In genomic region chr4:168876106-168876505, GRCh38 we compare ENCODE assay signal across 22 cellular contexts.
DNase-seq lines count a peak whose midpoint lies in the region; ATAC-seq and TF ChIP-seq lines count a peak whose summit lies in the region.
"Had no signal": no experiment of that assay in that cellular context is flagged by ENCODE, and none has a peak within 500 bp of the region (broad histone marks: within the 10 kb centered on the region; RNA-seq: fewer than 3 reads in every experiment).

No MANE protein-coding gene starts in this region.

- no peak for TF ChIP-seq EP300 in transverse colon (IDR thresholded peaks at IDR 0.05; ENCODE audit: low read depth)

- no peak for TF ChIP-seq POLR2A in IMR-90 (IDR thresholded peaks at IDR 0.05; ENCODE audit: low read depth, low read length)
- no peak for TF ChIP-seq POLR2A in transverse colon (IDR thresholded peaks at IDR 0.05)

- H3K9me3 Mint-ChIP-seq in nephron (no peaks in the 10 kb centered on the region), CD14-positive monocyte (peaks cover 0 to 4% (median 0%) of the 10 kb centered on the region in 7 donors)
- H3K9me3 Mint-ChIP-seq: activated naive CD4-positive, alpha-beta T cell treated with anti-CD3 and anti-CD28 coated beads, Interleukin-2, amount 10 ng/mL, durations not matched to agents 7 days and 5 days; activated T-cell treated with anti-CD3 and anti-CD28 coated beads, Interleukin-2, amount 50 U/mL, for 72 hours had no signal

- H3K14ac ChIP-seq in IMR-90 (replicated peaks; ENCODE audit: low read depth, low read length), result peak overlapping the region; percentile 68

- H4K8ac ChIP-seq in IMR-90 (ENCODE audit: low read depth in 2 of 2, low read length in 2 of 2), result no peak overlapping the region

- H3K4me3 ChIP-seq in IMR-90 (ENCODE audit: insufficient read depth, low read depth, low read length), result no peak overlapping the region
- H3K4me3 ChIP-seq in endocrine pancreas (ENCODE audit: control insufficient read depth, insufficient read depth, low read length), result peak overlapping the region; percentile 28
- no peak overlapping the region for H3K4me3 ChIP-seq in transverse colon
- no peak overlapping the region for H3K4me3 ChIP-seq in SJCRH30
- H3K4me3 ChIP-seq: dorsolateral prefrontal cortex, lower lobe of right lung, pancreas, suprapubic skin had no signal

- H2BK15ac ChIP-seq in IMR-90 (ENCODE audit: low read depth, low read length), result peak overlapping the region; percentile 43; the same call in 1 of the 3 replicates

- no CpG with 5 or more reads among the region's 1 CpG for WGBS in IMR-90 (ENCODE audit: extremely low coverage in 2 of 2, insufficient read length in 1 of 2), 2 experiments
- 63 to 74% methylated on average over 1 of the region's 1 CpG for WGBS in transverse colon (ENCODE audit: low coverage in 1 of 2), 2 donors

- no peak overlapping the region for H3K18ac ChIP-seq in IMR-90 (ENCODE audit: low read depth, low read length)

- H3K27ac Mint-ChIP-seq in nephron (peak overlapping the region; percentile 7 to 30 (median 9)), CD14-positive monocyte (peak overlapping the region in 1 of 7 donors; percentile 69)
- H3K27ac Mint-ChIP-seq: activated naive CD4-positive, alpha-beta T cell treated with anti-CD3 and anti-CD28 coated beads, Interleukin-2, amount 10 ng/mL, durations not matched to agents 7 days and 5 days; activated T-cell treated with anti-CD3 and anti-CD28 coated beads, Interleukin-2, amount 50 U/mL, for 72 hours had no signal

- dilution Hi-C loops in IMR-90 (cut with HindIII; ENCODE audit: low sequenced_read_pairs, unreplicated experiment), result no loop called here

- peak overlapping the region; percentile 50 for H2BK5ac ChIP-seq in IMR-90 (ENCODE audit: low read depth, low read length, poor library complexity, severe bottlenecking)

- H3K27me3 Mint-ChIP-seq in nephron (ENCODE audit: low read depth) (peaks cover 4% of the 10 kb centered on the region), CD14-positive monocyte (ENCODE audit: low read depth in 3 of 3) (peaks cover 23 to 32% (median 26%) of the 10 kb centered on the region in 3 donors)

- no peak overlapping the region for H3K56ac ChIP-seq in IMR-90 (ENCODE audit: extremely low read depth, insufficient read depth, low read length)

- H2AFZ ChIP-seq in IMR-90 (replicated peaks; ENCODE audit: low read length, poor library complexity), result no peak overlapping the region

- H3K27ac ChIP-seq in IMR-90 (ENCODE audit: insufficient read depth, low read length), result peak overlapping the region; percentile 29; the same call in 1 of the 2 replicates
- H3K27ac ChIP-seq in transverse colon, result peak overlapping the region; percentile 70 to 83 (median 82)
- H3K27ac ChIP-seq in SJCRH30, result no peak overlapping the region
- H3K27ac ChIP-seq: dorsolateral prefrontal cortex, lower lobe of right lung, pancreas, suprapubic skin had no signal

- no peak overlapping the region for H3K9ac ChIP-seq in IMR-90 (ENCODE audit: low read depth, low read length)
- H3K9ac ChIP-seq in endocrine pancreas (ENCODE audit: control insufficient read depth, insufficient read depth, low read length), result no peak overlapping the region

- H2BK120ac ChIP-seq in IMR-90 (ENCODE audit: low read depth, low read length), result peak overlapping the region; percentile 55

- H3K79me1 ChIP-seq in IMR-90 (ENCODE audit: low read depth in 1 of 2, low read length in 2 of 2), result peaks cover 38 to 69% of the 10 kb centered on the region in 2 experiments

- H3K9me1 ChIP-seq in IMR-90 (ENCODE audit: insufficient read depth, low read length), result peaks cover 18% of the 10 kb centered on the region

- TF ChIP-seq CTCF in IMR-90 (conservative IDR thresholded peaks at IDR 0.05; ENCODE audit: low read depth, low read length) (no peak), nephron (IDR thresholded peaks at IDR 0.05; ENCODE audit: unreplicated experiment in 3 of 3) (no peak), transverse colon (IDR thresholded peaks at IDR 0.05) (no peak), CD14-positive monocyte (IDR thresholded peaks at IDR 0.05) (no peak)

- DNase-seq in IMR-90 (no peak), transverse colon (no peak), CD14-positive monocyte (ENCODE audit: low spot score) (no peak), SJCRH30 (no peak)
- DNase-seq: activated CD4-positive, alpha-beta T cell treated with anti-CD3 and anti-CD28 coated beads for 4 hours; activated naive CD4-positive, alpha-beta T cell treated with anti-CD3 and anti-CD28 coated beads, Interleukin-2, amount 10 ng/mL, durations not matched to agents 7 days and 5 days; activated T-cell treated with anti-CD3 and anti-CD28 coated beads, Interleukin-2, amount 50 U/mL, for 72 hours; central memory CD4-positive, alpha-beta T cell; DMS79 treated with DMSO at 0.1 percent for 48 hours; dorsolateral prefrontal cortex; hippocampal formation; lower lobe of right lung; NCI-H1092 treated with DMSO at 0.1 percent for 48 hours; NCI-H2029; NCI-H2227 treated with DMSO at 0.1 percent for 48 hours; pancreas; SHP77 had no signal

- H4K5ac ChIP-seq in IMR-90 (ENCODE audit: low read depth, low read length), result no peak overlapping the region

- H3K36me3 ChIP-seq in IMR-90 (ENCODE audit: control insufficient read depth, insufficient read depth, low read length) (peaks cover 20% of the 10 kb centered on the region), endocrine pancreas (ENCODE audit: control insufficient read depth, insufficient read depth, low read length) (peaks cover 2% of the 10 kb centered on the region), transverse colon (peaks cover 0 to 3% (median 0%) of the 10 kb centered on the region in 4 donors), SJCRH30 (peaks cover 54% of the 10 kb centered on the region)
- H3K36me3 ChIP-seq: lower lobe of right lung, pancreas, suprapubic skin had no signal

- intact Hi-C loops in IMR-90 (cut with micrococcal nuclease) (no loop called here), transverse colon (cut with DNase I; ENCODE audit: low total_unique reads) (loop anchor here (5.0 kb wide), 1 partner anchor 39 kb away; no protein-coding TSS in a partner anchor), CD14-positive monocyte (cut with micrococcal nuclease) (loop anchor here in 1 of 2 donors (5.0 kb wide), 1 partner anchor 44 kb away; no protein-coding TSS in a partner anchor)

- CTCF ChIA-PET in IMR-90 (lab: Yijun Ruan, JAX), result no interaction called here

- H3K27me3 ChIP-seq in IMR-90 (ENCODE audit: control insufficient read depth, insufficient read depth, low read length), result no peaks in the 10 kb centered on the region
- no peaks in the 10 kb centered on the region for H3K27me3 ChIP-seq in endocrine pancreas (ENCODE audit: control insufficient read depth, insufficient read depth, low read length)
- no peaks in the 10 kb centered on the region for H3K27me3 ChIP-seq in transverse colon
- H3K27me3 ChIP-seq in SJCRH30, result no peaks in the 10 kb centered on the region
- H3K27me3 ChIP-seq: dorsolateral prefrontal cortex, pancreas, suprapubic skin had no signal

- no TSS peak for BruUV-seq in IMR-90 (replicated peaks; lab: Mats Ljungman, UMichigan)

- H3K4me1 ChIP-seq in IMR-90 (ENCODE audit: control insufficient read depth, insufficient read depth, low read length) (peaks cover 25% of the 10 kb centered on the region), endocrine pancreas (ENCODE audit: control insufficient read depth, insufficient read depth, low read length) (peaks cover 15% of the 10 kb centered on the region), transverse colon (peaks cover under 1 to 38% (median 6%) of the 10 kb centered on the region in 4 donors), SJCRH30 (no peaks in the 10 kb centered on the region)
- H3K4me1 ChIP-seq: pancreas had no signal

- H3K36me3 Mint-ChIP-seq in nephron (ENCODE audit: low read depth) (peaks cover 68% of the 10 kb centered on the region), CD14-positive monocyte (peaks cover 2 to 13% of the 10 kb centered on the region in 2 donors)

- H2AK5ac ChIP-seq in IMR-90 (ENCODE audit: low read depth, low read length), result 0 out of 2 replicates have a peak overlapping the region, but pooled peaks have one; percentile 36

- ATAC-seq in IMR-90 (ENCODE audit: low read depth), result peak; percentile 8
- ATAC-seq in GM18511 (IDR thresholded peaks at IDR 0.05; ENCODE audit: unreplicated experiment), result no peak
- ATAC-seq: activated T-cell treated with anti-CD3 and anti-CD28 coated beads, Interleukin-2, amount 50 U/mL, for 72 hours; lower lobe of right lung; pancreas; sciatic nerve had no signal

- in situ Hi-C loops in IMR-90 (cut with MboI; ENCODE audit: low sequenced_read_pairs) (no loop called here), transverse colon (cut with MboI; ENCODE audit: low pct_ligation_motif_present in 1 of 4, low pct_unique_long_range_greater_than_20kb in 1 of 4, low sequenced_read_pairs in 3 of 4) (no loop called here)

- H3K9me3 ChIP-seq in IMR-90 (ENCODE audit: control insufficient read depth, insufficient read depth, low read length) (no peaks in the 10 kb centered on the region), endocrine pancreas (ENCODE audit: control insufficient read depth, low read length) (no peaks in the 10 kb centered on the region), transverse colon (no peaks in the 10 kb centered on the region), SJCRH30 (replicated peaks) (no peaks in the 10 kb centered on the region)
- H3K9me3 ChIP-seq: lower lobe of right lung, pancreas, suprapubic skin had no signal

- peak overlapping the region; percentile 67 for H3K23ac ChIP-seq in IMR-90 (ENCODE audit: low read depth, low read length)

- POLR2A ChIA-PET in IMR-90 (lab: Charles Lee; ENCODE audit: unreplicated experiment), result no interaction called here

- peak overlapping the region; percentile 31 for H4K91ac ChIP-seq in IMR-90 (ENCODE audit: insufficient read depth, low read depth, low read length)

- peak overlapping the region; percentile 58 for H3K4ac ChIP-seq in IMR-90 (ENCODE audit: low read depth, low read length)

- peaks cover 16% of the 10 kb centered on the region for H4K20me1 ChIP-seq in IMR-90 (ENCODE audit: insufficient read depth, low read length)

- no peak overlapping the region for H3K4me2 ChIP-seq in IMR-90 (ENCODE audit: low read depth, low read length)

- H3K4me1 Mint-ChIP-seq in nephron, result peaks cover 31% of the 10 kb centered on the region
- H3K4me1 Mint-ChIP-seq in CD14-positive monocyte, result peaks cover 44% of the 10 kb centered on the region

- TF ChIP-seq RAD21 in IMR-90 (IDR thresholded peaks at IDR 0.05; ENCODE audit: low read length), result no peak

- no peak overlapping the region for H2AK9ac ChIP-seq in IMR-90 (replicated peaks; ENCODE audit: low read depth, low read length, poor library complexity)

- H2BK20ac ChIP-seq in IMR-90 (ENCODE audit: low read depth, low read length), result peak overlapping the region; percentile 62

- H3K4me3 Mint-ChIP-seq in nephron (peak overlapping the region in 2 of 3 experiments; percentile 18 to 22), CD14-positive monocyte (peak overlapping the region in 1 of 2 donors; percentile 86)
- H3K4me3 Mint-ChIP-seq: activated naive CD4-positive, alpha-beta T cell treated with anti-CD3 and anti-CD28 coated beads, Interleukin-2, amount 10 ng/mL, durations not matched to agents 7 days and 5 days; activated T-cell treated with anti-CD3 and anti-CD28 coated beads, Interleukin-2, amount 50 U/mL, for 72 hours had no signal

TF ChIP-seq in IMR-90, 13 proteins besides CTCF, POLR2A, EP300 and RAD21:
- peak; percentile 66; the same call in 1 of the 2 replicates for TF ChIP-seq MXI1 (IDR thresholded peaks at IDR 0.05; ENCODE audit: borderline replicate concordance, low read depth, low read length)
- no peak for TF ChIP-seq CHD1 (IDR thresholded peaks at IDR 0.05; ENCODE audit: low read depth, low read length)
